ENCODE assay signal across 1 cellular context in genomic region chr5:3214396-3214795, GRCh38.
TF ChIP-seq lines count a peak whose summit lies in the region.

No MANE protein-coding gene starts in this region.

TF ChIP-seq in H1, 55 proteins besides CTCF, POLR2A, EP300 and RAD21:
- TF ChIP-seq EZH2 (IDR thresholded peaks at IDR 0.05; ENCODE audit: low read depth, low read length, severe bottlenecking) (no peak), KDM4A (IDR thresholded peaks at IDR 0.05; ENCODE audit: low read depth, low read length, severe bottlenecking) (no peak), YY1 (IDR thresholded peaks at IDR 0.05; ENCODE audit: low read depth, low read length) (no peak), CREB1 (IDR thresholded peaks at IDR 0.05) (no peak), JUND (IDR thresholded peaks at IDR 0.05; ENCODE audit: low read length) (no peak), ZNF274 (IDR thresholded peaks at IDR 0.05; ENCODE audit: borderline replicate concordance, extremely low read depth, low read length) (no peak), SRF (IDR thresholded peaks at IDR 0.05; ENCODE audit: low read depth, low read length) (no peak), NANOG (IDR thresholded peaks at IDR 0.05; ENCODE audit: insufficient read depth, low read depth, low read length, poor library complexity, severe bottlenecking) (no peak), SIN3A (conservative IDR thresholded peaks at IDR 0.05 in 1 of 2, IDR thresholded peaks at IDR 0.05 in 1 of 2; ENCODE audit: low read depth in 1 of 2, low read length in 2 of 2) (no peak), BCL11A (IDR thresholded peaks at IDR 0.05; ENCODE audit: low read depth in 2 of 2, low read length in 2 of 2) (no peak), FOSL1 (IDR thresholded peaks at IDR 0.05; ENCODE audit: insufficient read depth, low read depth, low read length) (no peak), CHD7 (IDR thresholded peaks at IDR 0.05; ENCODE audit: insufficient replicate concordance, low read length) (no peak), CHD2 (IDR thresholded peaks at IDR 0.05; ENCODE audit: low read length) (no peak)
TF ChIP-seq in H1: peak in this region for 0.
